ENCODE assay signal across 1 cellular context in the genomic region with DNA sequence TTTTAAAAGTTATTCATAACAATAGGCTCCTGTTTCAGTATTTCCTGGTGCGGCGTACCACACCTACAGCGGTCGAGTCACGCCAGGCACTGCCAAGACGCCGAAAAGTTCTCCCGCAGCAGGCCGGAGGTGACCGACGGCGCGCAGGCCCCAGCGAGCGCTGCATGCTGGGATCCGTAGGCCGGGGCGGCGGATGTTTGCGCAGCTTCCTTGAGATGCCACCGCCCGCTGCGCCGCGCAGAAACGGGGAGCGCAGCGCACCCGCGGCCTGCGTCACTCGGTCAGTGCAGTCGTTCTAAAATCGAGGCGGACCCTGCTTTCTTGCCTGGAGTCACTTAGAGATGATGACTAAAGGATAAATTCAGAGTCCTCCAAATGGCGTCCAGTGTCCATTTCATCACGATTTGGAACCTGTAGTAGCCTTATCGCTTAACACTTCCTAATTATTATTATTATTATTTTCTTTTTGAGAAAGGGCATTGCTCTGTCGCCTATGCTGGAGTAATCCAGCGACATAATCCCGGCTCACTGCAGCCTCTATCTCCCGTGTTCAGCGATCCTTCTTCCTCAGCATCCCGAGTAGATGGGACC.
TF ChIP-seq lines count a peak whose summit lies in the region.

No MANE protein-coding gene starts in this region.

TF ChIP-seq in HEK293, 187 proteins besides CTCF, POLR2A, EP300 and RAD21 (continued from another document and continues in another):
- TF ChIP-seq, protein P1, sequence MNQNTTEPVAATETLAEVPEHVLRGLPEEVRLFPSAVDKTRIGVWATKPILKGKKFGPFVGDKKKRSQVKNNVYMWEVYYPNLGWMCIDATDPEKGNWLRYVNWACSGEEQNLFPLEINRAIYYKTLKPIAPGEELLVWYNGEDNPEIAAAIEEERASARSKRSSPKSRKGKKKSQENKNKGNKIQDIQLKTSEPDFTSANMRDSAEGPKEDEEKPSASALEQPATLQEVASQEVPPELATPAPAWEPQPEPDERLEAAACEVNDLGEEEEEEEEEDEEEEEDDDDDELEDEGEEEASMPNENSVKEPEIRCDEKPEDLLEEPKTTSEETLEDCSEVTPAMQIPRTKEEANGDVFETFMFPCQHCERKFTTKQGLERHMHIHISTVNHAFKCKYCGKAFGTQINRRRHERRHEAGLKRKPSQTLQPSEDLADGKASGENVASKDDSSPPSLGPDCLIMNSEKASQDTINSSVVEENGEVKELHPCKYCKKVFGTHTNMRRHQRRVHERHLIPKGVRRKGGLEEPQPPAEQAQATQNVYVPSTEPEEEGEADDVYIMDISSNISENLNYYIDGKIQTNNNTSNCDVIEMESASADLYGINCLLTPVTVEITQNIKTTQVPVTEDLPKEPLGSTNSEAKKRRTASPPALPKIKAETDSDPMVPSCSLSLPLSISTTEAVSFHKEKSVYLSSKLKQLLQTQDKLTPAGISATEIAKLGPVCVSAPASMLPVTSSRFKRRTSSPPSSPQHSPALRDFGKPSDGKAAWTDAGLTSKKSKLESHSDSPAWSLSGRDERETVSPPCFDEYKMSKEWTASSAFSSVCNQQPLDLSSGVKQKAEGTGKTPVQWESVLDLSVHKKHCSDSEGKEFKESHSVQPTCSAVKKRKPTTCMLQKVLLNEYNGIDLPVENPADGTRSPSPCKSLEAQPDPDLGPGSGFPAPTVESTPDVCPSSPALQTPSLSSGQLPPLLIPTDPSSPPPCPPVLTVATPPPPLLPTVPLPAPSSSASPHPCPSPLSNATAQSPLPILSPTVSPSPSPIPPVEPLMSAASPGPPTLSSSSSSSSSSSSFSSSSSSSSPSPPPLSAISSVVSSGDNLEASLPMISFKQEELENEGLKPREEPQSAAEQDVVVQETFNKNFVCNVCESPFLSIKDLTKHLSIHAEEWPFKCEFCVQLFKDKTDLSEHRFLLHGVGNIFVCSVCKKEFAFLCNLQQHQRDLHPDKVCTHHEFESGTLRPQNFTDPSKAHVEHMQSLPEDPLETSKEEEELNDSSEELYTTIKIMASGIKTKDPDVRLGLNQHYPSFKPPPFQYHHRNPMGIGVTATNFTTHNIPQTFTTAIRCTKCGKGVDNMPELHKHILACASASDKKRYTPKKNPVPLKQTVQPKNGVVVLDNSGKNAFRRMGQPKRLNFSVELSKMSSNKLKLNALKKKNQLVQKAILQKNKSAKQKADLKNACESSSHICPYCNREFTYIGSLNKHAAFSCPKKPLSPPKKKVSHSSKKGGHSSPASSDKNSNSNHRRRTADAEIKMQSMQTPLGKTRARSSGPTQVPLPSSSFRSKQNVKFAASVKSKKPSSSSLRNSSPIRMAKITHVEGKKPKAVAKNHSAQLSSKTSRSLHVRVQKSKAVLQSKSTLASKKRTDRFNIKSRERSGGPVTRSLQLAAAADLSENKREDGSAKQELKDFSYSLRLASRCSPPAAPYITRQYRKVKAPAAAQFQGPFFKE (tag by site-specific recombination; IDR thresholded peaks at IDR 0.05; ENCODE audit: borderline replicate concordance), result no peak
- no peak for TF ChIP-seq ZNF449 (tag by site-specific recombination; IDR thresholded peaks at IDR 0.05)
- TF ChIP-seq ZNF394 (tag by site-specific recombination; IDR thresholded peaks at IDR 0.05; ENCODE audit: borderline replicate concordance), result no peak
- no peak for TF ChIP-seq ZNF747 (tag by site-specific recombination; IDR thresholded peaks at IDR 0.05)
- TF ChIP-seq GLI4 (tag by site-specific recombination; IDR thresholded peaks at IDR 0.05), result no peak
- TF ChIP-seq ZSCAN16 (tag by site-specific recombination; IDR thresholded peaks at IDR 0.05), result no peak
- peak; percentile 85 for TF ChIP-seq ZNF629 (tag by site-specific recombination; IDR thresholded peaks at IDR 0.05)
- TF ChIP-seq ZNF514 (tag by site-specific recombination; IDR thresholded peaks at IDR 0.05), result no peak
- no peak for TF ChIP-seq ZBTB1 (tag by site-specific recombination; IDR thresholded peaks at IDR 0.05)
- TF ChIP-seq ZNF501 (tag by site-specific recombination; IDR thresholded peaks at IDR 0.05), result peak; percentile 54; the same call in 1 of the 2 replicates
- TF ChIP-seq, protein P2, sequence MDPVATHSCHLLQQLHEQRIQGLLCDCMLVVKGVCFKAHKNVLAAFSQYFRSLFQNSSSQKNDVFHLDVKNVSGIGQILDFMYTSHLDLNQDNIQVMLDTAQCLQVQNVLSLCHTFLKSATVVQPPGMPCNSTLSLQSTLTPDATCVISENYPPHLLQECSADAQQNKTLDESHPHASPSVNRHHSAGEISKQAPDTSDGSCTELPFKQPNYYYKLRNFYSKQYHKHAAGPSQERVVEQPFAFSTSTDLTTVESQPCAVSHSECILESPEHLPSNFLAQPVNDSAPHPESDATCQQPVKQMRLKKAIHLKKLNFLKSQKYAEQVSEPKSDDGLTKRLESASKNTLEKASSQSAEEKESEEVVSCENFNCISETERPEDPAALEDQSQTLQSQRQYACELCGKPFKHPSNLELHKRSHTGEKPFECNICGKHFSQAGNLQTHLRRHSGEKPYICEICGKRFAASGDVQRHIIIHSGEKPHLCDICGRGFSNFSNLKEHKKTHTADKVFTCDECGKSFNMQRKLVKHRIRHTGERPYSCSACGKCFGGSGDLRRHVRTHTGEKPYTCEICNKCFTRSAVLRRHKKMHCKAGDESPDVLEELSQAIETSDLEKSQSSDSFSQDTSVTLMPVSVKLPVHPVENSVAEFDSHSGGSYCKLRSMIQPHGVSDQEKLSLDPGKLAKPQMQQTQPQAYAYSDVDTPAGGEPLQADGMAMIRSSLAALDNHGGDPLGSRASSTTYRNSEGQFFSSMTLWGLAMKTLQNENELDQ (tag by site-specific recombination; IDR thresholded peaks at IDR 0.05; ENCODE audit: low read depth), result no peak
- no peak for TF ChIP-seq ZNF654 (tag by site-specific recombination; IDR thresholded peaks at IDR 0.05; ENCODE audit: low read depth)
- TF ChIP-seq, protein P3, sequence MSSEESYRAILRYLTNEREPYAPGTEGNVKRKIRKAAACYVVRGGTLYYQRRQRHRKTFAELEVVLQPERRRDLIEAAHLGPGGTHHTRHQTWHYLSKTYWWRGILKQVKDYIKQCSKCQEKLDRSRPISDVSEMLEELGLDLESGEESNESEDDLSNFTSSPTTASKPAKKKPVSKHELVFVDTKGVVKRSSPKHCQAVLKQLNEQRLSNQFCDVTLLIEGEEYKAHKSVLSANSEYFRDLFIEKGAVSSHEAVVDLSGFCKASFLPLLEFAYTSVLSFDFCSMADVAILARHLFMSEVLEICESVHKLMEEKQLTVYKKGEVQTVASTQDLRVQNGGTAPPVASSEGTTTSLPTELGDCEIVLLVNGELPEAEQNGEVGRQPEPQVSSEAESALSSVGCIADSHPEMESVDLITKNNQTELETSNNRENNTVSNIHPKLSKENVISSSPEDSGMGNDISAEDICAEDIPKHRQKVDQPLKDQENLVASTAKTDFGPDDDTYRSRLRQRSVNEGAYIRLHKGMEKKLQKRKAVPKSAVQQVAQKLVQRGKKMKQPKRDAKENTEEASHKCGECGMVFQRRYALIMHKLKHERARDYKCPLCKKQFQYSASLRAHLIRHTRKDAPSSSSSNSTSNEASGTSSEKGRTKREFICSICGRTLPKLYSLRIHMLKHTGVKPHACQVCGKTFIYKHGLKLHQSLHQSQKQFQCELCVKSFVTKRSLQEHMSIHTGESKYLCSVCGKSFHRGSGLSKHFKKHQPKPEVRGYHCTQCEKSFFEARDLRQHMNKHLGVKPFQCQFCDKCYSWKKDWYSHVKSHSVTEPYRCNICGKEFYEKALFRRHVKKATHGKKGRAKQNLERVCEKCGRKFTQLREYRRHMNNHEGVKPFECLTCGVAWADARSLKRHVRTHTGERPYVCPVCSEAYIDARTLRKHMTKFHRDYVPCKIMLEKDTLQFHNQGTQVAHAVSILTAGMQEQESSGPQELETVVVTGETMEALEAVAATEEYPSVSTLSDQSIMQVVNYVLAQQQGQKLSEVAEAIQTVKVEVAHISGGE (tag by site-specific recombination; conservative IDR thresholded peaks at IDR 0.05; ENCODE audit: low read depth), result peak; percentile 83
- peak; percentile 86 for TF ChIP-seq ZIC2 (tag by site-specific recombination; IDR thresholded peaks at IDR 0.05)
- TF ChIP-seq ZNF211 (tag by site-specific recombination; IDR thresholded peaks at IDR 0.05; ENCODE audit: low read depth), result no peak
- no peak for TF ChIP-seq RBAK (tag by site-specific recombination; IDR thresholded peaks at IDR 0.05)
- no peak for TF ChIP-seq ZNF677 (tag by site-specific recombination; IDR thresholded peaks at IDR 0.05)
- peak; percentile 35; the same call in 1 of the 2 replicates for TF ChIP-seq OSR2 (tag by site-specific recombination; IDR thresholded peaks at IDR 0.05)
- TF ChIP-seq TRIM28 (IDR thresholded peaks at IDR 0.05; ENCODE audit: borderline replicate concordance, low read length), result no peak
- TF ChIP-seq ZNF558 (tag by site-specific recombination; IDR thresholded peaks at IDR 0.05), result no peak
- peak; percentile 39; the same call in 1 of the 2 replicates for TF ChIP-seq GLIS1 (tag by site-specific recombination; IDR thresholded peaks at IDR 0.05)
- peak; percentile 50 for TF ChIP-seq SP7 (tag by site-specific recombination; IDR thresholded peaks at IDR 0.05)
- no peak for TF ChIP-seq MYNN (tag by site-specific recombination; IDR thresholded peaks at IDR 0.05; ENCODE audit: borderline replicate concordance)
- TF ChIP-seq ZFHX2 (tag by site-specific recombination; conservative IDR thresholded peaks at IDR 0.05), result peak; percentile 28; the same call in 1 of the 2 replicates
- TF ChIP-seq, protein P4, sequence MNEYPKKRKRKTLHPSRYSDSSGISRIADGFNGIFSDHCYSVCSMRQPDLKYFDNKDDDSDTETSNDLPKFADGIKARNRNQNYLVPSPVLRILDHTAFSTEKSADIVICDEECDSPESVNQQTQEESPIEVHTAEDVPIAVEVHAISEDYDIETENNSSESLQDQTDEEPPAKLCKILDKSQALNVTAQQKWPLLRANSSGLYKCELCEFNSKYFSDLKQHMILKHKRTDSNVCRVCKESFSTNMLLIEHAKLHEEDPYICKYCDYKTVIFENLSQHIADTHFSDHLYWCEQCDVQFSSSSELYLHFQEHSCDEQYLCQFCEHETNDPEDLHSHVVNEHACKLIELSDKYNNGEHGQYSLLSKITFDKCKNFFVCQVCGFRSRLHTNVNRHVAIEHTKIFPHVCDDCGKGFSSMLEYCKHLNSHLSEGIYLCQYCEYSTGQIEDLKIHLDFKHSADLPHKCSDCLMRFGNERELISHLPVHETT (tag by site-specific recombination; IDR thresholded peaks at IDR 0.05), result no peak
- no peak for TF ChIP-seq ZNF623 (tag by site-specific recombination; IDR thresholded peaks at IDR 0.05)
- TF ChIP-seq, protein P5, sequence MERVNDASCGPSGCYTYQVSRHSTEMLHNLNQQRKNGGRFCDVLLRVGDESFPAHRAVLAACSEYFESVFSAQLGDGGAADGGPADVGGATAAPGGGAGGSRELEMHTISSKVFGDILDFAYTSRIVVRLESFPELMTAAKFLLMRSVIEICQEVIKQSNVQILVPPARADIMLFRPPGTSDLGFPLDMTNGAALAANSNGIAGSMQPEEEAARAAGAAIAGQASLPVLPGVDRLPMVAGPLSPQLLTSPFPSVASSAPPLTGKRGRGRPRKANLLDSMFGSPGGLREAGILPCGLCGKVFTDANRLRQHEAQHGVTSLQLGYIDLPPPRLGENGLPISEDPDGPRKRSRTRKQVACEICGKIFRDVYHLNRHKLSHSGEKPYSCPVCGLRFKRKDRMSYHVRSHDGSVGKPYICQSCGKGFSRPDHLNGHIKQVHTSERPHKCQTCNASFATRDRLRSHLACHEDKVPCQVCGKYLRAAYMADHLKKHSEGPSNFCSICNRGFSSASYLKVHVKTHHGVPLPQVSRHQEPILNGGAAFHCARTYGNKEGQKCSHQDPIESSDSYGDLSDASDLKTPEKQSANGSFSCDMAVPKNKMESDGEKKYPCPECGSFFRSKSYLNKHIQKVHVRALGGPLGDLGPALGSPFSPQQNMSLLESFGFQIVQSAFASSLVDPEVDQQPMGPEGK (tag by site-specific recombination; IDR thresholded peaks at IDR 0.05), result peak; percentile 36; the same call in 1 of the 2 replicates
- no peak for TF ChIP-seq ZFP41 (tag by site-specific recombination; IDR thresholded peaks at IDR 0.05; ENCODE audit: borderline replicate concordance)
- no peak for TF ChIP-seq ZNF221 (tag by site-specific recombination; IDR thresholded peaks at IDR 0.05; ENCODE audit: borderline replicate concordance)
- 0 out of 2 replicates have a peak, but pooled peaks have one; percentile 18 for TF ChIP-seq ZNF16 (tag by site-specific recombination; IDR thresholded peaks at IDR 0.05; ENCODE audit: low read depth)
- no peak for TF ChIP-seq ZNF138 (tag by site-specific recombination; IDR thresholded peaks at IDR 0.05; ENCODE audit: borderline replicate concordance)
- no peak for TF ChIP-seq ZNF214 (tag by site-specific recombination; IDR thresholded peaks at IDR 0.05; ENCODE audit: borderline replicate concordance)
- TF ChIP-seq ZNF843 (tag by site-specific recombination; IDR thresholded peaks at IDR 0.05), result no peak
- peak; percentile 80 for TF ChIP-seq ZNF596 (tag by site-specific recombination; IDR thresholded peaks at IDR 0.05)
- no peak for TF ChIP-seq ZFP37 (tag by site-specific recombination; IDR thresholded peaks at IDR 0.05)
- TF ChIP-seq, protein P6, sequence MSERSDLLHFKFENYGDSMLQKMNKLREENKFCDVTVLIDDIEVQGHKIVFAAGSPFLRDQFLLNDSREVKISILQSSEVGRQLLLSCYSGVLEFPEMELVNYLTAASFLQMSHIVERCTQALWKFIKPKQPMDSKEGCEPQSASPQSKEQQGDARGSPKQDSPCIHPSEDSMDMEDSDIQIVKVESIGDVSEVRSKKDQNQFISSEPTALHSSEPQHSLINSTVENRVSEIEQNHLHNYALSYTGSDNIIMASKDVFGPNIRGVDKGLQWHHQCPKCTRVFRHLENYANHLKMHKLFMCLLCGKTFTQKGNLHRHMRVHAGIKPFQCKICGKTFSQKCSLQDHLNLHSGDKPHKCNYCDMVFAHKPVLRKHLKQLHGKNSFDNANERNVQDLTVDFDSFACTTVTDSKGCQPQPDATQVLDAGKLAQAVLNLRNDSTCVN (tag by site-specific recombination; optimal IDR thresholded peaks at IDR 0.05), result peak; percentile 87
- TF ChIP-seq ZNF776 (tag by site-specific recombination; IDR thresholded peaks at IDR 0.05; ENCODE audit: borderline replicate concordance), result no peak
- peak; percentile 8; the same call in 1 of the 2 replicates for TF ChIP-seq ZNF792 (tag by site-specific recombination; IDR thresholded peaks at IDR 0.05)
- no peak for TF ChIP-seq ZBTB48 (tag by site-specific recombination; IDR thresholded peaks at IDR 0.05)
- no peak for TF ChIP-seq ZNF555 (tag by site-specific recombination; conservative IDR thresholded peaks at IDR 0.05)
- TF ChIP-seq OVOL3 (tag by site-specific recombination; IDR thresholded peaks at IDR 0.05), result no peak
